In the genomic region with DNA sequence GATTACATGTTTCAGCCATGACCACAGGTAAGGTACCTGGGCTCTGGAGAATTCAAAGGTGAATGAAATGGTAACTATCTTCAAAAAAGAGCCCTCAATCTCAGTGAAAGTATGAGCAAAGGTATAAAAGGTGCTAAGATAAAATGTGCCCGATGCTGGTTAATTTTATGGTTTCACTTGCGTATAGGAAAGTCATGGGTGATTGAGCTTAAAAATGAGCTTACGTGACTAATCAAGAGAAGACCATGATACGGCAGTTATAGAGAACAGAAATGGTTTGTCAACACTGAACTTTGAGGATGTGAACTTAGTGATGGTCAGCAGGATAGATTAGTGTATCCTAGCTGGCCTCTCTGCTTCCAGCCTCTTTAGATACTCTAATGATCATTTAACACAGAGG, we compare ENCODE assay signal across 19 cellular contexts.
"Had no signal": no experiment of that assay in that cellular context is flagged by ENCODE, and none has a peak within 500 bp of the region (broad histone marks: within the 10 kb centered on the region; RNA-seq: fewer than 3 reads in every experiment).

No MANE protein-coding gene starts in this region.

- H3K27ac Mint-ChIP-seq: activated CD4-positive, alpha-beta T cell treated with anti-CD3 and anti-CD28 coated beads for 36 hours; activated naive CD4-positive, alpha-beta T cell treated with anti-CD3 and anti-CD28 coated beads, Interleukin-2, amount 50 U/mL, for 72 hours; activated T-helper 1 cell treated with anti-CD3 and anti-CD28 coated beads, Interleukin-12 subunit alpha, Interleukin-12 subunit beta, Interleukin-2, Interleukin-4 antibody, amounts not matched to agents 30 ng/mL and 10 ng/mL and 1 ng/mL, durations not matched to agents 14 hours and 24 hours and 36 hours; immature natural killer cell; naive thymus-derived CD4-positive, alpha-beta T cell had no signal

- FAIRE-seq: endothelial cell of umbilical vein, TTC549, urothelium cell line had no signal

- H3K36me3 Mint-ChIP-seq: activated naive CD4-positive, alpha-beta T cell treated with anti-CD3 and anti-CD28 coated beads, Interleukin-2, amount 50 U/mL, for 72 hours; immature natural killer cell; naive thymus-derived CD4-positive, alpha-beta T cell had no signal

- DNase-seq: activated CD4-positive, alpha-beta T cell treated with anti-CD3 and anti-CD28 coated beads for 36 hours; activated CD4-positive, alpha-beta T cell treated with anti-CD3 and anti-CD28 coated beads, Interleukin-2, amount 50 U/mL, for 48 hours; activated gamma-delta T cell treated with Interleukin-2 at 50 U/mL for 16 hours; activated T-cell treated with anti-CD3 and anti-CD28 coated beads for 4 hours; adrenal gland; dermis blood vessel endothelial cell; effector memory CD4-positive, alpha-beta T cell; immature natural killer cell; mesenchymal stem cell; naive thymus-derived CD4-positive, alpha-beta T cell; right cardiac atrium; stimulated activated CD4-positive, alpha-beta T cell treated with anti-CD3 and anti-CD28 coated beads, Interleukin-2, amount 100 ng/mL, for 24 hours; stimulated activated naive CD8-positive, alpha-beta T cell treated with anti-CD3 and anti-CD28 coated beads, Interleukin-15, Interleukin-2, amounts not matched to agents 100 U/mL and 50 U/mL, for 24 hours; substantia nigra had no signal

- H3K4me3 Mint-ChIP-seq: activated CD4-positive, alpha-beta T cell treated with anti-CD3 and anti-CD28 coated beads for 36 hours; activated T-helper 1 cell treated with anti-CD3 and anti-CD28 coated beads, Interleukin-12 subunit alpha, Interleukin-12 subunit beta, Interleukin-2, Interleukin-4 antibody, amounts not matched to agents 30 ng/mL and 10 ng/mL and 1 ng/mL, durations not matched to agents 14 hours and 24 hours and 36 hours; immature natural killer cell; naive thymus-derived CD4-positive, alpha-beta T cell had no signal

- H3K4me1 Mint-ChIP-seq: activated CD4-positive, alpha-beta T cell treated with anti-CD3 and anti-CD28 coated beads for 36 hours; immature natural killer cell; naive thymus-derived CD4-positive, alpha-beta T cell had no signal

- ATAC-seq: activated CD4-positive, alpha-beta T cell treated with anti-CD3 and anti-CD28 coated beads for 36 hours; activated naive CD4-positive, alpha-beta T cell treated with anti-CD3 and anti-CD28 coated beads, Interleukin-2, amount 50 U/mL, for 72 hours; naive thymus-derived CD4-positive, alpha-beta T cell; right cardiac atrium; stimulated activated naive CD8-positive, alpha-beta T cell treated with anti-CD3 and anti-CD28 coated beads, Interleukin-15, Interleukin-2, amounts not matched to agents 100 U/mL and 50 U/mL, for 24 hours had no signal

- H3K9me3 Mint-ChIP-seq: activated T-helper 1 cell treated with anti-CD3 and anti-CD28 coated beads, Interleukin-12 subunit alpha, Interleukin-12 subunit beta, Interleukin-2, Interleukin-4 antibody, amounts not matched to agents 30 ng/mL and 10 ng/mL and 1 ng/mL, durations not matched to agents 14 hours and 24 hours and 36 hours; immature natural killer cell had no signal
